ENCODE assay signal across 23 cellular contexts in the genomic region with DNA sequence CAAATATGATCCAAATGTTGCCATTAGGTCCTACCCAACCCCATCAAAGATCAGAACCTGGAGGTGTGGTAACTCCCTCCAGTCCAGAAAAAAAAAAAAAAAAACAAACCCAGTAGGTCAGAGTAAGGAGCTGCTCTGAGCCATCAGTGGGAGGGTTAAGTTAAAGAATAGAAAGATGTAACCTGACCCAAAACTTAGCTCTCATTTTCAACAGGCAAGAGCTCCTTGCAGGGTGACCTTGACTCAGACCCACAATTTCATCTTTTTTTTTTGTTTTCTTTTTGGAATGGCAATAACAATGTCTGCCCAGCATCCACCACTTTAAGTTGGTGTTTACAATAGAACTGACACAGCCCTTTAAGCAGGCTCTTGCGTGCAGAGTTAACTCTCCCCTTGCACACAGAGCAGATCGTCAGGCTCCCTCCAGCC.
DNase-seq lines count a peak whose midpoint lies in the region; ATAC-seq and TF ChIP-seq lines count a peak whose summit lies in the region.
"Had no signal": no experiment of that assay in that cellular context is flagged by ENCODE, and none has a peak within 500 bp of the region (broad histone marks: within the 10 kb centered on the region; RNA-seq: fewer than 3 reads in every experiment).

No MANE protein-coding gene starts in this region.

- no peak overlapping the region for H3K9ac ChIP-seq in colonic mucosa (ENCODE audit: low read depth in 2 of 2, low read length in 2 of 2)

- H3K9me3 ChIP-seq in cardiac muscle cell (ENCODE audit: low read depth) (no peaks in the 10 kb centered on the region), colonic mucosa (no peaks in the 10 kb centered on the region)
- H3K9me3 ChIP-seq: BE2C, lower lobe of right lung, transverse colon had no signal

- H3K36me3 ChIP-seq in cardiac muscle cell (no peaks in the 10 kb centered on the region), colonic mucosa (no peaks in the 10 kb centered on the region)
- H3K36me3 ChIP-seq: BE2C, lower lobe of right lung, transverse colon had no signal

- H3K4me3 Mint-ChIP-seq in type B pancreatic cell, result peak overlapping the region; percentile 52
- H3K4me3 Mint-ChIP-seq: activated naive CD8-positive, alpha-beta T cell treated with anti-CD3 and anti-CD28 coated beads, Interleukin-2, amount 50 U/mL, for 24 hours; stimulated activated memory B cell treated with anti-CD40 and anti-IgM and Interleukin-4, amounts not matched to agents 10 μg/mL and 1 μg/mL and 100 μg/mL, for 72 hours had no signal

- H3K4me1 ChIP-seq in cardiac muscle cell (ENCODE audit: low read depth) (peaks cover 31% of the 10 kb centered on the region), colonic mucosa (no peaks in the 10 kb centered on the region)
- H3K4me1 ChIP-seq: BE2C, lower lobe of right lung had no signal

- no peaks in the 10 kb centered on the region for H3K27me3 ChIP-seq in cardiac muscle cell
- no peaks in the 10 kb centered on the region for H3K27me3 ChIP-seq in colonic mucosa
- H3K27me3 ChIP-seq: BE2C, dorsolateral prefrontal cortex, transverse colon had no signal

- TF ChIP-seq CTCF in cardiac muscle cell (IDR thresholded peaks at IDR 0.05; ENCODE audit: low read depth, low read length) (no peak), astrocyte of the spinal cord (IDR thresholded peaks at IDR 0.05; ENCODE audit: low read depth, low read length) (no peak), type B pancreatic cell (conservative IDR thresholded peaks at IDR 0.05) (no peak), colonic mucosa (IDR thresholded peaks at IDR 0.05) (no peak)

- H3K4me1 Mint-ChIP-seq in type B pancreatic cell (ENCODE audit: unreplicated experiment), result peaks cover 25% of the 10 kb centered on the region

- no peak overlapping the region for H3K4me3 ChIP-seq in cardiac muscle cell
- H3K4me3 ChIP-seq in astrocyte of the spinal cord (ENCODE audit: low read depth, low read length), result no peak overlapping the region
- H3K4me3 ChIP-seq in colonic mucosa, result no peak overlapping the region
- H3K4me3 ChIP-seq: dorsolateral prefrontal cortex, lower lobe of right lung, transverse colon had no signal

- H3K27ac ChIP-seq in cardiac muscle cell (peak overlapping the region; percentile 64), colonic mucosa (no peak overlapping the region)
- H3K27ac ChIP-seq: epithelial cell of prostate, lower lobe of right lung had no signal

- H3K36me3 Mint-ChIP-seq in type B pancreatic cell, result no peaks in the 10 kb centered on the region
- H3K36me3 Mint-ChIP-seq: stimulated activated memory B cell treated with anti-CD40 and anti-IgM and Interleukin-4, amounts not matched to agents 10 μg/mL and 1 μg/mL and 100 μg/mL, for 72 hours had no signal

- DNase-seq in cardiac muscle cell (ENCODE audit: low read depth in 1 of 2, low spot score in 1 of 2) (no peak), cardiac septum (ENCODE audit: low spot score) (no peak), astrocyte of the spinal cord (ENCODE audit: low read depth, low spot score) (peak; percentile 23), iris pigment epithelial cell (ENCODE audit: low read depth) (peak; percentile 75), type B pancreatic cell (ENCODE audit: extremely low spot score, unreplicated experiment) (no peak), KG1 (lab: John Stamatoyannopoulos, UW) (no peak), colonic mucosa (no peak)
- DNase-seq: activated CD4-positive, alpha-beta T cell treated with anti-CD3 and anti-CD28 coated beads, Interleukin-2, amount 50 U/mL, for 4 hours; activated CD8-positive, alpha-beta memory T cell treated with anti-CD3 and anti-CD28 coated beads, Interleukin-2, amount 50 U/mL, for 4 hours; activated effector memory CD4-positive, alpha-beta T cell treated with anti-CD3 and anti-CD28 coated beads, Interleukin-2, amount 50 U/mL, for 16 hours; activated naive CD8-positive, alpha-beta T cell treated with anti-CD3 and anti-CD28 coated beads, Interleukin-2, amount 50 U/mL, for 24 hours; BE2C; dorsolateral prefrontal cortex; hypothalamus; lower lobe of right lung; NCI-H1417; NCI-H526; small intestine; T-helper 2 cell; transverse colon had no signal

- no peaks in the 10 kb centered on the region for H3K27me3 Mint-ChIP-seq in type B pancreatic cell
- H3K27me3 Mint-ChIP-seq: stimulated activated memory B cell treated with anti-CD40 and anti-IgM and Interleukin-4, amounts not matched to agents 10 μg/mL and 1 μg/mL and 100 μg/mL, for 72 hours had no signal

- in situ Hi-C loops in astrocyte of the spinal cord (cut with HindIII; ENCODE audit: low sequenced_read_pairs), result no loop called here

- no peak for ATAC-seq in GM21825 (IDR thresholded peaks at IDR 0.05; ENCODE audit: unreplicated experiment)
- ATAC-seq: activated naive CD8-positive, alpha-beta T cell treated with anti-CD3 and anti-CD28 coated beads, Interleukin-2, amount 50 U/mL, for 24 hours; lower lobe of right lung; stimulated activated memory B cell treated with anti-CD40 and anti-IgM and Interleukin-4, amounts not matched to agents 10 μg/mL and 1 μg/mL and 100 μg/mL, for 72 hours had no signal

- H3K9me3 Mint-ChIP-seq in type B pancreatic cell, result no peaks in the 10 kb centered on the region
- H3K9me3 Mint-ChIP-seq: activated naive CD8-positive, alpha-beta T cell treated with anti-CD3 and anti-CD28 coated beads, Interleukin-2, amount 50 U/mL, for 24 hours had no signal

- intact Hi-C loops in cardiac septum (cut with DNase I) (no loop called here), colonic mucosa (cut with DNase I) (no loop called here)

- H3K27ac Mint-ChIP-seq in type B pancreatic cell, result no peak overlapping the region
- H3K27ac Mint-ChIP-seq: activated naive CD8-positive, alpha-beta T cell treated with anti-CD3 and anti-CD28 coated beads, Interleukin-2, amount 50 U/mL, for 24 hours; stimulated activated memory B cell treated with anti-CD40 and anti-IgM and Interleukin-4, amounts not matched to agents 10 μg/mL and 1 μg/mL and 100 μg/mL, for 72 hours had no signal

Comparison
In these comparisons a context has a peak if more than half of its experiments do, and no peak if none do; other contexts are left out.
1. DNase-seq: peak in astrocyte of the spinal cord (single experiment) and iris pigment epithelial cell (single experiment); none in cardiac muscle cell (0 of 2), cardiac septum (single experiment), type B pancreatic cell (single experiment), KG1 (single experiment) and colonic mucosa (single experiment).